ENCODE assay signal across 25 cellular contexts in genomic region chr9:34675874-34676273, GRCh38. TPM values are rescaled to one million over a fixed set of nuclear protein-coding genes. Genes with fewer than 3 reads are reported as not detected.
"Had no signal": no experiment of that assay in that cellular context is flagged by ENCODE, and none has a peak within 500 bp of the region (broad histone marks: within the 10 kb centered on the region; RNA-seq: fewer than 3 reads in every experiment).

No MANE protein-coding gene starts in this region.

- H3K4me3 Mint-ChIP-seq: activated CD4-positive, alpha-beta T cell treated with anti-CD3 and anti-CD28 coated beads, Interleukin-2, amount 10 ng/mL, durations not matched to agents 7 days and 5 days; activated CD8-positive, alpha-beta memory T cell treated with anti-CD3 and anti-CD28 coated beads, Interleukin-2, amount 10 ng/mL, durations not matched to agents 7 days and 5 days; activated CD8-positive, alpha-beta T cell treated with anti-CD3 and anti-CD28 coated beads for 36 hours; activated naive CD4-positive, alpha-beta T cell treated with anti-CD3 and anti-CD28 coated beads, Interleukin-2, amount 10 ng/mL, durations not matched to agents 7 days and 5 days; nephron progenitor cell; stimulated activated naive B cell treated with anti-CD40 and anti-IgM and Interleukin-4, amounts not matched to agents 10 μg/mL and 1 μg/mL and 100 μg/mL, for 72 hours had no signal

- H3K9me3 ChIP-seq: body of pancreas, gastroesophageal sphincter, right lobe of liver, transverse colon, uterus had no signal

- ATAC-seq: body of pancreas had no signal

- H3K36me3 Mint-ChIP-seq: activated naive CD4-positive, alpha-beta T cell treated with anti-CD3 and anti-CD28 coated beads, Interleukin-2, amount 10 ng/mL, durations not matched to agents 7 days and 5 days had no signal

- H3K4me3 ChIP-seq: body of pancreas, cardiac muscle cell, gastroesophageal sphincter, right lobe of liver, smooth muscle cell, transverse colon, uterus had no signal

- H3K27me3 ChIP-seq: body of pancreas, cardiac muscle cell, gastroesophageal sphincter, right lobe of liver, transverse colon, uterus had no signal

- H3K9me3 Mint-ChIP-seq: activated CD4-positive, alpha-beta T cell treated with anti-CD3 and anti-CD28 coated beads, Interleukin-2, amount 10 ng/mL, durations not matched to agents 7 days and 5 days; activated CD8-positive, alpha-beta T cell treated with anti-CD3 and anti-CD28 coated beads for 36 hours; activated naive CD4-positive, alpha-beta T cell treated with anti-CD3 and anti-CD28 coated beads, Interleukin-2, amount 10 ng/mL, durations not matched to agents 7 days and 5 days; nephron progenitor cell had no signal

- DNase-seq: activated CD4-positive, alpha-beta T cell treated with anti-CD3 and anti-CD28 coated beads, Interleukin-2, amount 10 ng/mL, durations not matched to agents 7 days and 5 days; activated CD4-positive, CD25-positive, alpha-beta regulatory T cell treated with anti-CD3 and anti-CD28 coated beads, Interleukin-2, amount 50 U/mL, for 72 hours; activated CD8-positive, alpha-beta memory T cell treated with anti-CD3 and anti-CD28 coated beads, Interleukin-2, amount 10 ng/mL, durations not matched to agents 7 days and 5 days; activated CD8-positive, alpha-beta T cell treated with anti-CD3 and anti-CD28 coated beads for 36 hours; activated effector memory CD4-positive, alpha-beta T cell treated with anti-CD3 and anti-CD28 coated beads, Interleukin-2, amount 50 U/mL, for 16 hours; activated naive CD4-positive, alpha-beta T cell treated with anti-CD3 and anti-CD28 coated beads, Interleukin-2, amount 10 ng/mL, durations not matched to agents 7 days and 5 days; activated T-cell treated with anti-CD3 and anti-CD28 coated beads for 4 hours; body of pancreas; head of caudate nucleus; nephron progenitor cell; posterior cingulate gyrus; right lobe of liver; stimulated activated CD4-positive, alpha-beta T cell treated with anti-CD3 and anti-CD28 coated beads, Interleukin-15, amount 100 ng/mL, for 24 hours; stimulated activated naive B cell treated with anti-CD40 and anti-IgM and Interleukin-4, amounts not matched to agents 10 μg/mL and 1 μg/mL and 100 μg/mL, for 72 hours; T-helper 2 cell; transverse colon; uterus; WERI-Rb-1 had no signal

- H3K4me2 ChIP-seq: smooth muscle cell had no signal

- H3K27ac Mint-ChIP-seq: activated CD4-positive, alpha-beta T cell treated with anti-CD3 and anti-CD28 coated beads, Interleukin-2, amount 10 ng/mL, durations not matched to agents 7 days and 5 days; activated CD8-positive, alpha-beta memory T cell treated with anti-CD3 and anti-CD28 coated beads, Interleukin-2, amount 10 ng/mL, durations not matched to agents 7 days and 5 days; activated CD8-positive, alpha-beta T cell treated with anti-CD3 and anti-CD28 coated beads for 36 hours; activated naive CD4-positive, alpha-beta T cell treated with anti-CD3 and anti-CD28 coated beads, Interleukin-2, amount 10 ng/mL, durations not matched to agents 7 days and 5 days; nephron progenitor cell; stimulated activated naive B cell treated with anti-CD40 and anti-IgM and Interleukin-4, amounts not matched to agents 10 μg/mL and 1 μg/mL and 100 μg/mL, for 72 hours had no signal

- H3K4me1 ChIP-seq: body of pancreas, gastroesophageal sphincter, transverse colon, uterus had no signal

- H3K36me3 ChIP-seq: cardiac muscle cell, right lobe of liver, transverse colon, uterus, WERI-Rb-1 had no signal

- H3K4me1 Mint-ChIP-seq: activated CD8-positive, alpha-beta memory T cell treated with anti-CD3 and anti-CD28 coated beads, Interleukin-2, amount 10 ng/mL, durations not matched to agents 7 days and 5 days; activated naive CD4-positive, alpha-beta T cell treated with anti-CD3 and anti-CD28 coated beads, Interleukin-2, amount 10 ng/mL, durations not matched to agents 7 days and 5 days; stimulated activated naive B cell treated with anti-CD40 and anti-IgM and Interleukin-4, amounts not matched to agents 10 μg/mL and 1 μg/mL and 100 μg/mL, for 72 hours had no signal

- H3K27me3 Mint-ChIP-seq: activated CD4-positive, alpha-beta T cell treated with anti-CD3 and anti-CD28 coated beads, Interleukin-2, amount 10 ng/mL, durations not matched to agents 7 days and 5 days; activated CD8-positive, alpha-beta memory T cell treated with anti-CD3 and anti-CD28 coated beads, Interleukin-2, amount 10 ng/mL, durations not matched to agents 7 days and 5 days; activated CD8-positive, alpha-beta T cell treated with anti-CD3 and anti-CD28 coated beads for 36 hours; activated naive CD4-positive, alpha-beta T cell treated with anti-CD3 and anti-CD28 coated beads, Interleukin-2, amount 10 ng/mL, durations not matched to agents 7 days and 5 days had no signal

- H3K27ac ChIP-seq: body of pancreas, cardiac muscle cell, gastroesophageal sphincter, right lobe of liver, transverse colon, uterus, WERI-Rb-1 had no signal

RNA-seq across cellular contexts. Expression of gene CCL27, which starts 13.4 kb away (rescaled TPM):
- total RNA-seq: activated CD4-positive, alpha-beta T cell treated with anti-CD3 and anti-CD28 coated beads, Interleukin-2, amount 10 ng/mL, durations not matched to agents 7 days and 5 days; activated CD8-positive, alpha-beta memory T cell treated with anti-CD3 and anti-CD28 coated beads, Interleukin-2, amount 10 ng/mL, durations not matched to agents 7 days and 5 days; body of pancreas; cerebellum; epithelial cell of proximal tubule; gastroesophageal sphincter; liver; right lobe of liver; transverse colon; uterus had no signal
- polyA plus RNA-seq: liver had no signal

RNA-seq across cellular contexts. Expression of gene CCL19, which starts 15.2 kb away (rescaled TPM):
- total RNA-seq: activated CD4-positive, alpha-beta T cell treated with anti-CD3 and anti-CD28 coated beads, Interleukin-2, amount 10 ng/mL, durations not matched to agents 7 days and 5 days; activated CD8-positive, alpha-beta memory T cell treated with anti-CD3 and anti-CD28 coated beads, Interleukin-2, amount 10 ng/mL, durations not matched to agents 7 days and 5 days; activated CD8-positive, alpha-beta T cell treated with anti-CD3 and anti-CD28 coated beads for 36 hours; body of pancreas; cardiac muscle cell; cerebellum; epithelial cell of proximal tubule; smooth muscle cell; temporal lobe; transverse colon had no signal
- polyA plus RNA-seq: cardiac muscle cell, smooth muscle cell had no signal

RNA-seq across cellular contexts. Expression of gene CCL21, which starts 34.1 kb away (rescaled TPM):
- total RNA-seq: activated CD4-positive, alpha-beta T cell treated with anti-CD3 and anti-CD28 coated beads, Interleukin-2, amount 10 ng/mL, durations not matched to agents 7 days and 5 days; activated CD8-positive, alpha-beta memory T cell treated with anti-CD3 and anti-CD28 coated beads, Interleukin-2, amount 10 ng/mL, durations not matched to agents 7 days and 5 days; activated CD8-positive, alpha-beta T cell treated with anti-CD3 and anti-CD28 coated beads for 36 hours; cerebellum; epithelial cell of proximal tubule; smooth muscle cell; temporal lobe had no signal
- polyA plus RNA-seq: smooth muscle cell had no signal
